8 cellular contexts compared by ENCODE assay signal in the genomic region with DNA sequence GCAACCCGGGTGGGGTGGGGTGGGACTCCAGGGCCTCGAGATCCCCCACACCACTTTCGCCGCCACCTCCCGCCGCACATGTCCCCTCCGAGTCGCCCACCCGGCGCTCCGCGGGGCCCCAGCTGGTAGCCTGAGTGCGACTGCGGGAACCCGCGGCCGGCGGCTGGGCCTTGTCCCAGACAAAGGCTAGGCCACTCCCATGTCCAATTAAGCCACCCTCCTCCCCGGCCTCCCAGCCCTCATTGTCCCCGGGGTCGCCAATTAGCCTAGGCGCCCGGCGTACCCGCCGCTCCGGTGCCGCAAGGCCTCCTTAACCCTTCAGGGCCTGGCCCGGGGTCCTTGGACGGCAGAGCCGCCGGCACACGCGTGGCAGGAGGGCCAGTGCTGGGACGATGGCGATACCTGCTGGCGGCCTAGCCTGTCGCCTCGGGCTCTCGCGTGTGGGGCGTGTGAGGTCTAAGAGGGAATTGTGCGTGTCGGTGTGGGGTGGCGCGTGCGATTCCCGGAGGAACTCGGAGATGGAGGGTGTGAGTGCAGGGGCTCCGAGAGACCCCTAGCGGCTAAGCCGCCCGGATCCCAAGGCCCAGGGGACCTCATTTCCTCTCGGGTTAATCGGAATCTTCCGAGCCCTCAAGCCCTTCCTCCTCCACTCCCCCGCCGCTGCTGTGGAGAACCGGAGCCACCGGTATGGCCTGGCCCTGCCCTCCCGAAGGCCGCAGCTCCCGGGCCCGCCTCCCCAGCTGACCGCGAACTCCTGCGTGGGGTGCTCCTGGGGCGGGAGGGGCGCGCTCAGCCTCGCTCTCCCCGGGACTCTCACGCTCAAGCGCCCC. TPM values are rescaled to one million over a fixed set of nuclear protein-coding genes. Genes with fewer than 3 reads are reported as not detected.
DNase-seq lines count a peak whose midpoint lies in the region; ATAC-seq, FAIRE-seq and TF ChIP-seq lines count a peak whose summit lies in the region.

No MANE protein-coding gene starts in this region.

- no peak; a peak in 2 of 4 replicates for TF ChIP-seq RAD21 in H1 (IDR thresholded peaks at IDR 0.05 in 1 of 2, conservative IDR thresholded peaks at IDR 0.05 in 1 of 2; ENCODE audit: low read depth in 2 of 2, low read length in 2 of 2)

- DNase-seq in DMS53 treated with DMSO at 0.1 percent for 48 hours (lab: John Stamatoyannopoulos, UW; ENCODE audit: unreplicated experiment) (peak; percentile 25), HEK293T (ENCODE audit: extremely low spot score) (peak; percentile 45), T-cell (peak in 1 of 34 experiments; percentile 27), H1 (ENCODE audit: low read depth in 1 of 2, low spot score in 2 of 2) (peak in 1 of 2 experiments; percentile 82), upper lobe of right lung (peak; percentile 85), SHP77 (lab: John Stamatoyannopoulos, UW) (no peak), midbrain (lab: John Stamatoyannopoulos, UW) (no peak)

- H3K27ac ChIP-seq in H1 (ENCODE audit: low read depth, low read length), result no peak overlapping the region
- peak overlapping the region; percentile 90 for H3K27ac ChIP-seq in upper lobe of right lung

- peaks cover 13 to 17% of the 10 kb centered on the region in 2 experiments for H4K20me1 ChIP-seq in H1 (replicated peaks in 1 of 2; ENCODE audit: control insufficient read depth in 1 of 2, insufficient read depth in 2 of 2, low read length in 2 of 2)

- no peak overlapping the region for H3K4ac ChIP-seq in H1 (replicated peaks; ENCODE audit: insufficient read length, low read depth, low read length)

- ATAC-seq in T-cell (replicated peaks in 1 of 4) (peak in 3 of 4 experiments; percentile 10 to 14 (median 11)), upper lobe of right lung (peak; percentile 53)

- H3K36me3 ChIP-seq in H1 (ENCODE audit: control insufficient read depth in 2 of 4, insufficient read depth in 4 of 4, low read length in 3 of 4) (no peaks in the 10 kb centered on the region; a peak in 1 of 8 replicates), upper lobe of right lung (no peaks in the 10 kb centered on the region)

- peak overlapping the region; percentile 75; the same call in 1 of the 2 replicates for H2AFZ ChIP-seq in H1 (ENCODE audit: low read length)

- peak in 2 of 3 experiments; percentile 18 to 19; a peak in 3 of 4 replicates for TF ChIP-seq CTCF in H1 (IDR thresholded peaks at IDR 0.05; ENCODE audit: control extremely low read depth in 1 of 3, insufficient read depth in 1 of 3, low read depth in 1 of 3, low read length in 3 of 3)
- peak; percentile 20 for TF ChIP-seq CTCF in upper lobe of right lung (IDR thresholded peaks at IDR 0.05)

- TF ChIP-seq EP300 in H1 (IDR thresholded peaks at IDR 0.05; ENCODE audit: borderline replicate concordance in 1 of 2, low read depth in 2 of 2, low read length in 2 of 2), result no peak

- H3K18ac ChIP-seq in H1 (ENCODE audit: extremely low read depth, low read length), result peak overlapping the region; percentile 36

- no peak overlapping the region for H3K14ac ChIP-seq in H1 (ENCODE audit: insufficient read length)

- peak overlapping the region; percentile 95; the same call in 1 of the 2 replicates for H2BK15ac ChIP-seq in H1 (ENCODE audit: low read length)

- no peak overlapping the region for H2AK5ac ChIP-seq in H1 (ENCODE audit: low read depth, low read length)

- 2% methylated on average over 51 of the region's 74 CpGs; no CpG with 5 or more reads in 1 of the 2 experiments for WGBS in H1 (ENCODE audit: extremely low coverage in 1 of 2, insufficient coverage in 1 of 2, insufficient read length in 1 of 2, insufficient replicate concordance in 2 of 2, low coverage in 1 of 2, low lambda C conversion rate in 2 of 2, missing lambda C conversion rate in 1 of 2), 2 experiments

- peak overlapping the region; percentile 68 to 83 (median 75) for H3K4me3 Mint-ChIP-seq in T-cell

- no peaks in the 10 kb centered on the region for H3K36me3 Mint-ChIP-seq in T-cell

- H3K4me3 ChIP-seq in H1 (ENCODE audit: extremely low read depth in 1 of 4, insufficient read depth in 2 of 4, low read depth in 3 of 4, low read length in 4 of 4), result peak overlapping the region; percentile 50 to 65 (median 58)
- peak overlapping the region; percentile 40 for H3K4me3 ChIP-seq in mononuclear cell (ENCODE audit: low read length)
- H3K4me3 ChIP-seq in upper lobe of right lung, result peak overlapping the region; percentile 73

- H3K4me1 ChIP-seq in H1 (replicated peaks in 1 of 4; ENCODE audit: control insufficient read depth in 3 of 4, insufficient read depth in 4 of 4, low read length in 3 of 4) (peaks cover 0 to 20% (median 11%) of the 10 kb centered on the region in 4 experiments; a peak in 5 of 7 replicates), mononuclear cell (ENCODE audit: insufficient read depth, low read length) (peaks cover 45% of the 10 kb centered on the region), upper lobe of right lung (peaks cover 32% of the 10 kb centered on the region)

- H3K79me2 ChIP-seq in H1 (ENCODE audit: control insufficient read depth in 1 of 2, insufficient read depth in 2 of 2, low read length in 2 of 2), result no peaks in the 10 kb centered on the region

- H2BK20ac ChIP-seq in H1 (ENCODE audit: low read length), result no peak overlapping the region

- no peak for FAIRE-seq in H1 (lab: Jason Lieb, UNC)

- H3K4me2 ChIP-seq in H1 (ENCODE audit: insufficient read depth in 1 of 2, low read depth in 2 of 2, low read length in 2 of 2), result peak overlapping the region; percentile 73 to 93

- H3K23me2 ChIP-seq in H1 (ENCODE audit: low read depth, low read length), result peaks cover 16% of the 10 kb centered on the region

- H4K5ac ChIP-seq in H1 (ENCODE audit: insufficient read length, low read depth, low read length), result no peak overlapping the region

- H3K9me3 Mint-ChIP-seq in T-cell, result no peaks in the 10 kb centered on the region

- H3K27me3 ChIP-seq in H1 (replicated peaks in 1 of 4; ENCODE audit: control insufficient read depth in 3 of 4, extremely low read depth in 1 of 4, insufficient read depth in 3 of 4, low read length in 3 of 4), result peaks cover 53 to 99% (median 92%) of the 10 kb centered on the region in 4 experiments
- peaks cover 65% of the 10 kb centered on the region for H3K27me3 ChIP-seq in mononuclear cell (ENCODE audit: insufficient read depth, low read length)
- peaks cover 25% of the 10 kb centered on the region for H3K27me3 ChIP-seq in upper lobe of right lung

- CTCF ChIA-PET in HEK293T (lab: Yijun Ruan, JAX), result interaction anchor here (0.8 to 3.1 kb wide), 6 partner anchors 120 to 276 kb away, joined by 3 to 23 read pairs (median 4); no protein-coding TSS in a partner anchor
- CTCF ChIA-PET in T-cell (lab: Charles Lee), result interaction anchor here (0.8 to 1.2 kb wide), 2 partner anchors 8 to 426 kb away, joined by 3 to 4 read pairs; no protein-coding TSS in a partner anchor
- CTCF ChIA-PET in H1 (lab: Charles Lee; ENCODE audit: partially characterized antibody), result interaction anchor here (0.7 to 8.8 kb wide), 24 partner anchors 9 to 561 kb away, joined by 3 to 108 read pairs (median 6); partner anchors contain the start of genes TBX2 and TBX4

- H3K4me1 Mint-ChIP-seq in T-cell, result peaks cover 20 to 28% (median 26%) of the 10 kb centered on the region in 3 donors

- H3K27me3 Mint-ChIP-seq in T-cell, result peaks cover 23 to 42% of the 10 kb centered on the region in 2 donors

- no peaks in the 10 kb centered on the region for H3K79me1 ChIP-seq in H1 (ENCODE audit: low read depth, low read length)

- no peak for TF ChIP-seq POLR2A in H1 (IDR thresholded peaks at IDR 0.05; ENCODE audit: control extremely low read depth in 1 of 2, low read depth in 2 of 2, low read length in 2 of 2)

- no peak overlapping the region for H3K23ac ChIP-seq in H1 (ENCODE audit: insufficient read length)

- H2BK5ac ChIP-seq in H1 (ENCODE audit: low read depth, low read length), result no peak overlapping the region; the same call in 1 of the 2 replicates

- no peak overlapping the region for H2BK120ac ChIP-seq in H1 (replicated peaks; ENCODE audit: low read depth, low read length)

- intact Hi-C loops in upper lobe of right lung (cut with DNase I), result no loop called here

- H3K56ac ChIP-seq in H1 (replicated peaks; ENCODE audit: insufficient read length, low read depth, low read length), result no peak overlapping the region

- H4K91ac ChIP-seq in H1 (replicated peaks; ENCODE audit: insufficient read length, low read length), result no peak overlapping the region

- H3K9me3 ChIP-seq in H1 (ENCODE audit: insufficient read depth in 2 of 2, low read depth in 1 of 2, low read length in 1 of 2), result no peaks in the 10 kb centered on the region; a peak in 1 of 4 replicates
- H3K9me3 ChIP-seq in mononuclear cell (ENCODE audit: low read depth, low read length), result no peaks in the 10 kb centered on the region
- no peaks in the 10 kb centered on the region for H3K9me3 ChIP-seq in upper lobe of right lung

- POLR2A ChIA-PET in HEK293T (lab: Yijun Ruan, JAX), result interaction anchor here (0.7 kb wide), 1 partner anchor 84 kb away, joined by 3 read pairs; no protein-coding TSS in a partner anchor
- POLR2A ChIA-PET in T-cell (lab: Charles Lee), result no interaction called here
- POLR2A ChIA-PET in H1 (lab: Charles Lee; ENCODE audit: partially characterized antibody), result no interaction called here

- peak overlapping the region; percentile 96; the same call in 1 of the 2 replicates for H2BK12ac ChIP-seq in H1 (ENCODE audit: low read depth, low read length)

- H3K9ac ChIP-seq in H1 (replicated peaks in 1 of 4; ENCODE audit: extremely low read depth in 1 of 4, low read depth in 3 of 4, low read length in 3 of 4), result no peak overlapping the region

- H4K8ac ChIP-seq in H1 (ENCODE audit: extremely low read depth, insufficient read depth, low read length), result no peak overlapping the region

- H3K27ac Mint-ChIP-seq in T-cell, result no peak overlapping the region

RNA-seq across cellular contexts. Expression of gene TBX2, which starts 11.7 kb away (rescaled TPM):
- total RNA-seq in T-cell (under 1 TPM in 3 of 5 donors, not detected in 2; 0.26 to 0.82 (median 0.32) TPM), mononuclear cell (0.10 TPM), upper lobe of right lung (122 TPM)
- not detected in 2 replicates for total RNA-seq in H1 (2021; fragmentation: NEBNext Ultra II Directional; extraction: Animal tissue kit (Norgen Biotek cat#: 25700))
- polyA plus RNA-seq in H1 (2011; rRNA removed), result 0.02 TPM in 1 of 2 replicates, not detected in the other
- not detected for polyA plus RNA-seq in H1 (2011; cell fraction: cytosol; rRNA removed)
- polyA plus RNA-seq in H1 (2011; cell fraction: nucleus; rRNA removed), result not detected
- 0.09 TPM in 1 of 4 replicates, not detected in the others for polyA plus RNA-seq in H1 (2012, experiment 1 of 2)
- not detected for polyA plus RNA-seq in H1 (2012, experiment 2 of 2)
- not detected for polyA plus RNA-seq in H1 (2013, experiment 1 of 2)
- polyA plus RNA-seq in H1 (2013, experiment 2 of 2), result not detected
- polyA minus RNA-seq in H1 (2011; rRNA and poly(A)+ RNA removed), result not detected in 2 replicates
- polyA minus RNA-seq in H1 (2011; cell fraction: cytosol; rRNA and poly(A)+ RNA removed), result not detected
- polyA minus RNA-seq in H1 (2011; cell fraction: nucleus; rRNA and poly(A)+ RNA removed), result not detected

RNA-seq across cellular contexts. Expression of gene TBX4, which starts 40.9 kb away (rescaled TPM):
- total RNA-seq in T-cell, result not detected
- total RNA-seq in H1 (2021; fragmentation: NEBNext Ultra II Directional; extraction: Animal tissue kit (Norgen Biotek cat#: 25700)), result not detected in 2 replicates
- 0.02 TPM in 1 of 2 replicates, not detected in the other for polyA plus RNA-seq in H1 (2011; rRNA removed)
- not detected for polyA plus RNA-seq in H1 (2011; cell fraction: cytosol; rRNA removed)
- not detected for polyA plus RNA-seq in H1 (2011; cell fraction: nucleus; rRNA removed)
- 0.15 to 0.34 TPM in 2 of 4 replicates, not detected in the others for polyA plus RNA-seq in H1 (2012, experiment 1 of 2)
- polyA plus RNA-seq in H1 (2012, experiment 2 of 2), result 0.04 TPM
- polyA plus RNA-seq in H1 (2013, experiment 1 of 2), result not detected
- 0.02 TPM for polyA plus RNA-seq in H1 (2013, experiment 2 of 2)
- polyA minus RNA-seq in H1 (2011; rRNA and poly(A)+ RNA removed), result not detected in 2 replicates
- polyA minus RNA-seq in H1 (2011; cell fraction: cytosol; rRNA and poly(A)+ RNA removed), result not detected
- not detected for polyA minus RNA-seq in H1 (2011; cell fraction: nucleus; rRNA and poly(A)+ RNA removed)
- total RNA-seq in mononuclear cell, result under 0.01 TPM
- 28.6 TPM for total RNA-seq in upper lobe of right lung

Comparison
In these comparisons a context has a peak if more than half of its experiments do, and no peak if none do; other contexts are left out.
1. DNase-seq: peak in DMS53 treated with DMSO at 0.1 percent for 48 hours (single experiment), HEK293T (single experiment) and upper lobe of right lung (single experiment); none in SHP77 (0 of 2) and midbrain (single experiment).
2. RNA of gene TBX2, which starts 11.7 kb away (total RNA-seq): 122 TPM in upper lobe of right lung (single experiment); 0.26 to 0.82 TPM in T-cell, 0.10 TPM in mononuclear cell (single experiment) and not detected in H1; every median in the first group is over 10 times any median in the second.
3. RNA of gene TBX4, which starts 40.9 kb away (total RNA-seq): 28.6 TPM in upper lobe of right lung (single experiment); not detected in H1, not detected in T-cell and under 0.01 TPM in mononuclear cell (single experiment); every median in the first group is over 10 times any median in the second.
4. Peak in every context shown above with its lines, with median percentiles within 50 percentile points of each other: H3K4me3 ChIP-seq.